In genomic region chr14:58085877-58086276, GRCh38 we compare ENCODE assay signal across 27 cellular contexts.
"Had no signal": no experiment of that assay in that cellular context is flagged by ENCODE, and none has a peak within 500 bp of the region (broad histone marks: within the 10 kb centered on the region; RNA-seq: fewer than 3 reads in every experiment).

No MANE protein-coding gene starts in this region.

- ATAC-seq: activated naive CD4-positive, alpha-beta T cell treated with anti-CD3 and anti-CD28 coated beads, Interleukin-2, amount 50 U/mL, for 72 hours; activated T-cell treated with anti-CD3 and anti-CD28 coated beads, Interleukin-2, amount 50 U/mL, for 72 hours; WTC11 had no signal

- H3K4me3 ChIP-seq: ascending aorta, esophagus squamous epithelium had no signal

- FAIRE-seq: bronchial epithelial cell, endometrium, endothelial cell of umbilical vein, frontal cortex had no signal

- H3K36me3 ChIP-seq: ascending aorta, esophagus squamous epithelium had no signal

- DNase-seq: activated CD4-positive, alpha-beta memory T cell treated with anti-CD3 and anti-CD28 coated beads, Interleukin-2, amount 10 ng/mL, durations not matched to agents 7 days and 5 days; activated CD4-positive, alpha-beta T cell treated with anti-CD3 and anti-CD28 coated beads for 1 hour; activated CD4-positive, alpha-beta T cell treated with anti-CD3 and anti-CD28 coated beads for 4 hours; activated CD4-positive, alpha-beta T cell treated with anti-CD3 and anti-CD28 coated beads, Interleukin-2, amount 10 ng/mL, durations not matched to agents 7 days and 5 days; activated CD4-positive, alpha-beta T cell treated with anti-CD3 and anti-CD28 coated beads, Interleukin-2, amount 50 U/mL, for 4 hours; activated CD8-positive, alpha-beta memory T cell treated with anti-CD3 and anti-CD28 coated beads, Interleukin-2, amount 50 U/mL, for 48 hours; activated gamma-delta T cell; activated naive CD4-positive, alpha-beta T cell; activated naive CD4-positive, alpha-beta T cell treated with anti-CD3 and anti-CD28 coated beads, Interleukin-2, amount 10 ng/mL, durations not matched to agents 7 days and 5 days; activated naive CD8-positive, alpha-beta T cell treated with anti-CD3 and anti-CD28 coated beads, Interleukin-2, amount 10 ng/mL, durations not matched to agents 7 days and 5 days; activated T-cell treated with anti-CD3 and anti-CD28 coated beads for 4 hours; activated T-cell treated with anti-CD3 and anti-CD28 coated beads, Interleukin-2, amount 50 U/mL, for 24 hours; activated T-cell treated with anti-CD3 and anti-CD28 coated beads, Interleukin-2, amount 50 U/mL, for 72 hours; effector CD8-positive, alpha-beta T cell; esophagus squamous epithelium; foreskin fibroblast; head of caudate nucleus; hypothalamus; T-helper 2 cell had no signal

- H3K9me3 ChIP-seq: ascending aorta, esophagus squamous epithelium had no signal

- H3K27ac ChIP-seq: ascending aorta, epithelial cell of prostate, esophagus squamous epithelium had no signal

- H3K27me3 ChIP-seq: ascending aorta, esophagus squamous epithelium had no signal
